ENCODE assay signal across 10 cellular contexts in the genomic region with DNA sequence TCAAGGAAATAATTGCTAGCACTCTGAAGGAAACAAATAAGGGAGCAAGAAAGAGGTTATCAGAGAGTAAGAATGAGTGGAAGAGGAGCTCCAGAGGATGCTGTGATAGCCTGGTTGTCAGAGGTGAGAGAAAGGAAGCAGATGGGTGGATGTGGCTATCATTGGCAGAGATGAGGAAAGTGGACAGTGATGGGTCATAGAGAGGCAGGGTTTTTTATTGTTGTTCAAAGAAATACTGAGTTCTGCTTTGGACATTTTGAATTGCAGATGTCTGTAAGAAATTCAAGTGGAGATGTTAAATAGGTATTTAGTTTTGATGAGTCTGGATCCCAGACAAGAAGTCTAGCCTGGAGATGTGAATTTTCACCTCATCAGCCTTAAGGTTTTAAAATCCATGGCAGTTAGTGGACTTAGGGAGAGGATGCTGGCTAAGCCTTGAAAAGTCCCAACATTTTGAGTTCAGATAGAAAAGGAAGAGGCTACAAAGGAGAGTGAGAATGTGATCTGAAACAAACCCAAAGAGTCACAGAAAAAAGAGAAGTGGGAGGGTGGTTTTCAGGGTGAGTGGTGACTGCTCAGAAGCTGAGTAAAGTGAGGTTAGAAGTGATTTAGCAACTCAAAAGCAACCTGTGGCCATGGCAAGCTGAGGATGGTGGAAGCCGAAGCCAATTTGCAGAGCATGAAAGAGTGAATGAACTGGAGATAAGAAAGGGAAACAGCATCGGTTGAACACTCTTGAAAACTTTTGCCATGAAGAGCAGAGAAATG. TPM values are rescaled to one million over a fixed set of nuclear protein-coding genes. Genes with fewer than 3 reads are reported as not detected.
A peak's percentile ranks its signal among the peaks of the same experiment; 100 is the strongest.
DNase-seq lines count a peak whose midpoint lies in the region; ATAC-seq and TF ChIP-seq lines count a peak whose summit lies in the region.
"Had no signal": no experiment of that assay in that cellular context is flagged by ENCODE, and none has a peak within 500 bp of the region (broad histone marks: within the 10 kb centered on the region; RNA-seq: fewer than 3 reads in every experiment).

No MANE protein-coding gene starts in this region.

- H3K27me3 Mint-ChIP-seq in type B pancreatic cell, result no peaks in the 10 kb centered on the region

- no peak overlapping the region for H3K4me3 Mint-ChIP-seq in type B pancreatic cell

- no peaks in the 10 kb centered on the region for H3K4me1 Mint-ChIP-seq in type B pancreatic cell (ENCODE audit: unreplicated experiment)

- H3K27ac Mint-ChIP-seq in type B pancreatic cell, result no peak overlapping the region

- no peak for TF ChIP-seq CTCF in type B pancreatic cell (conservative IDR thresholded peaks at IDR 0.05)

- intact Hi-C loops in sciatic nerve (cut with DNase I), result no loop called here

- peak; percentile 93 for ATAC-seq in GM18505 (IDR thresholded peaks at IDR 0.05; ENCODE audit: unreplicated experiment)
- peak; percentile 87 for ATAC-seq in GM19468 (IDR thresholded peaks at IDR 0.05; ENCODE audit: extremely low read depth, unreplicated experiment)
- ATAC-seq in HG02973 (IDR thresholded peaks at IDR 0.05; ENCODE audit: unreplicated experiment), result peak; percentile 93
- no peak for ATAC-seq in sciatic nerve
- ATAC-seq: SK-N-SH treated with all-trans-retinoic acid at 6 μM for 48 hours had no signal

- H3K9me3 Mint-ChIP-seq in type B pancreatic cell, result no peaks in the 10 kb centered on the region

- no peaks in the 10 kb centered on the region for H3K36me3 Mint-ChIP-seq in type B pancreatic cell

- TF ChIP-seq POLR2A in GM18505 (IDR thresholded peaks at IDR 0.05; ENCODE audit: borderline replicate concordance, extremely low read depth, insufficient read depth, insufficient read length), result no peak

- peak; percentile 47 for DNase-seq in MV-4-11 (lab: John Stamatoyannopoulos, UW)
- no peak for DNase-seq in amniotic stem cell (lab: John Stamatoyannopoulos, UW)
- DNase-seq in activated gamma-delta T cell (lab: John Stamatoyannopoulos, UW), result no peak
- no peak for DNase-seq in type B pancreatic cell (ENCODE audit: extremely low spot score, unreplicated experiment)
- no peak for DNase-seq in sciatic nerve (ENCODE audit: low spot score)
- DNase-seq: erythroblast had no signal

RNA-seq across cellular contexts. Expression of a gene that starts 50.4 kb away (rescaled TPM):
- 23.4 and 57.7 TPM in 2 replicates for total RNA-seq in type B pancreatic cell (ENCODE audit: low replicate concordance)
- total RNA-seq in sciatic nerve, result 25.1 TPM
